Comparison of ENCODE assay signal across 11 cellular contexts in the genomic region with DNA sequence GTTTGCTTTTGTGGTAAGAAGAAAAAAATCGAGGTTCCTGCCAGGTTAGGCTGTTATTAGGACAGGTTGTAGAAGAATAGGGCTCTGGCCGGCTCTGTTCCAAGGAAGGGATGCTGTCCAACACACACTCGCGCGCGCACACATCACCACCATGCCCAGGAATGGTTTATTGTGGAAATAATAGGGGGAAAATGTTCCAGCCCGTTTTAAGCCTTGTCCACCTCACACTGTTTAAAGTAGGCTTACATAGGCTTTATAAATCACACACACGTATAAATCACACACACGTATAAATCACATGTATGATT. TPM values are rescaled to one million over a fixed set of nuclear protein-coding genes. Genes with fewer than 3 reads are reported as not detected.
DNase-seq lines count a peak whose midpoint lies in the region; ATAC-seq, FAIRE-seq and TF ChIP-seq lines count a peak whose summit lies in the region.
"Had no signal": no experiment of that assay in that cellular context is flagged by ENCODE, and none has a peak within 500 bp of the region (broad histone marks: within the 10 kb centered on the region; RNA-seq: fewer than 3 reads in every experiment).

No MANE protein-coding gene starts in this region.

- H3K4me2 ChIP-seq in H9 (ENCODE audit: insufficient read depth, insufficient read length, low read length) (peak overlapping the region; percentile 87), smooth muscle cell (peak overlapping the region; percentile 86)

- no peaks in the 10 kb centered on the region for H3K36me3 ChIP-seq in iPS-20b (ENCODE audit: insufficient read depth, low read depth, low read length)
- H3K36me3 ChIP-seq in smooth muscle cell (ENCODE audit: low read depth): no peaks in the 10 kb centered on the region
- no peaks in the 10 kb centered on the region for H3K36me3 ChIP-seq in pancreas

- no peak overlapping the region for H2AK5ac ChIP-seq in H9 (ENCODE audit: insufficient read length, low read length)

- H2BK120ac ChIP-seq in H9 (ENCODE audit: low read depth, low read length, poor library complexity, severe bottlenecking): no peak overlapping the region

- H3F3A ChIP-seq in smooth muscle cell (ENCODE audit: low read depth): no peaks in the 10 kb centered on the region

- H3K27me3 ChIP-seq in H9 (ENCODE audit: insufficient read depth, low read length) (peaks cover 30% of the 10 kb centered on the region; the same call in 1 of the 2 replicates), iPS-20b (ENCODE audit: insufficient read depth, low read length) (peaks cover 89% of the 10 kb centered on the region), smooth muscle cell (ENCODE audit: low read depth) (peaks cover 51% of the 10 kb centered on the region), pancreas (peaks cover 0 to 18% (median 6%) of the 10 kb centered on the region in 4 donors)

- H2BK12ac ChIP-seq in H9 (ENCODE audit: insufficient read length, low read depth, low read length): no peak overlapping the region

- H3K4ac ChIP-seq in H9 (ENCODE audit: low read depth, low read length): no peak overlapping the region

- H4K8ac ChIP-seq in H9 (replicated peaks; ENCODE audit: insufficient read length, low read depth, low read length): no peak overlapping the region

- H3K9me3 ChIP-seq in H9 (ENCODE audit: control insufficient read depth, low read depth, low read length): no peaks in the 10 kb centered on the region
- H3K9me3 ChIP-seq in iPS-20b (ENCODE audit: insufficient read depth, low read depth, low read length): no peaks in the 10 kb centered on the region
- no peaks in the 10 kb centered on the region for H3K9me3 ChIP-seq in smooth muscle cell (replicated peaks; ENCODE audit: low read depth)
- H3K9me3 ChIP-seq in pancreas: no peaks in the 10 kb centered on the region

- no peak overlapping the region for H3K18ac ChIP-seq in H9 (ENCODE audit: insufficient read length, low read depth, low read length)

- POLR2A ChIA-PET in activated CD8-positive, alpha-beta T cell treated with anti-CD3 and anti-CD28 coated beads for 36 hours (lab: Charles Lee): no interaction called here

- H3K9ac ChIP-seq in H9 (ENCODE audit: extremely low read depth, insufficient read length, low read length) (no peak overlapping the region), iPS-20b (ENCODE audit: low read depth, low read length) (no peak overlapping the region), smooth muscle cell (ENCODE audit: low read depth) (no peak overlapping the region)

- TF ChIP-seq CTCF in H9 (conservative IDR thresholded peaks at IDR 0.05): no peak
- TF ChIP-seq CTCF in activated CD8-positive, alpha-beta T cell treated with anti-CD3 and anti-CD28 coated beads for 36 hours (IDR thresholded peaks at IDR 0.05): no peak
- TF ChIP-seq CTCF in smooth muscle cell (IDR thresholded peaks at IDR 0.05; ENCODE audit: borderline replicate concordance, insufficient read depth, poor library complexity, severe bottlenecking): no peak
- TF ChIP-seq CTCF in pancreas (IDR thresholded peaks at IDR 0.05): no peak

- peaks cover 21% of the 10 kb centered on the region for H3K23me2 ChIP-seq in H9 (ENCODE audit: insufficient read length, low read depth, low read length, poor library complexity, severe bottlenecking)

- H3K27ac Mint-ChIP-seq in H9: peak overlapping the region in 1 of 3 experiments; percentile 9; a peak in 1 of 7 replicates
- H3K27ac Mint-ChIP-seq in activated CD8-positive, alpha-beta T cell treated with anti-CD3 and anti-CD28 coated beads for 36 hours: no peak overlapping the region

- DNase-seq in H9 (no peak), smooth muscle cell (lab: John Stamatoyannopoulos, UW; ENCODE audit: unreplicated experiment) (no peak), DMS79 treated with DMSO at 0.1 percent for 48 hours (lab: John Stamatoyannopoulos, UW) (no peak), NCI-H524 (lab: John Stamatoyannopoulos, UW) (no peak), pancreas (no peak)
- no peak for DNase-seq in activated CD8-positive, alpha-beta T cell treated with anti-CD3 and anti-CD28 coated beads for 36 hours
- DNase-seq: activated gamma-delta T cell treated with Interleukin-2 at 50 U/mL for 16 hours had no signal

- H3K27ac ChIP-seq in H9 (ENCODE audit: insufficient read length, low read depth, low read length) (no peak overlapping the region), iPS-20b (ENCODE audit: low read length) (no peak overlapping the region), smooth muscle cell (ENCODE audit: low read depth) (no peak overlapping the region), pancreas (no peak overlapping the region)

- CTCF ChIA-PET in activated CD8-positive, alpha-beta T cell treated with anti-CD3 and anti-CD28 coated beads for 36 hours (lab: Charles Lee): no interaction called here

- H3K4me3 ChIP-seq in iPS-20b (ENCODE audit: low read length): peak overlapping the region; percentile 74
- peak overlapping the region; percentile 61 for H3K4me3 ChIP-seq in smooth muscle cell
- H3K4me3 ChIP-seq in pancreas: no peak overlapping the region
- H3K4me3 ChIP-seq: K562 had no signal

- H3K27me3 Mint-ChIP-seq in H9 (ENCODE audit: low read depth): peaks cover 33% of the 10 kb centered on the region
- peaks cover 52% of the 10 kb centered on the region for H3K27me3 Mint-ChIP-seq in activated CD8-positive, alpha-beta T cell treated with anti-CD3 and anti-CD28 coated beads for 36 hours

- no peak overlapping the region for H3K14ac ChIP-seq in H9 (ENCODE audit: insufficient read depth, low read length)

- ATAC-seq in activated CD8-positive, alpha-beta T cell treated with anti-CD3 and anti-CD28 coated beads for 36 hours: no peak
- ATAC-seq in pancreas: no peak

- WGBS in H9 (ENCODE audit: extremely low coverage, insufficient read length, low lambda C conversion rate): no CpG with 5 or more reads among the region's 9 CpGs
- 77% methylated on average over 9 of the region's 9 CpGs for WGBS in smooth muscle cell (ENCODE audit: low lambda C conversion rate)
- 33 to 36% methylated on average over 9 of the region's 9 CpGs for WGBS in pancreas, 2 donors

- no peak overlapping the region for H2AFZ ChIP-seq in H9 (ENCODE audit: low read length)
- H2AFZ ChIP-seq in smooth muscle cell (ENCODE audit: low read depth): no peak overlapping the region

- no peak overlapping the region for H3K56ac ChIP-seq in H9 (ENCODE audit: insufficient read length, low read depth, low read length)

- no peaks in the 10 kb centered on the region for H3K79me1 ChIP-seq in H9 (ENCODE audit: insufficient read depth, low read depth, low read length, poor library complexity, severe bottlenecking)

- intact Hi-C loops in activated CD8-positive, alpha-beta T cell treated with anti-CD3 and anti-CD28 coated beads for 36 hours (cut with micrococcal nuclease): no loop called here
- intact Hi-C loops in pancreas (cut with DNase I): no loop called here

- H3K4me3 Mint-ChIP-seq in H9: peak overlapping the region; percentile 61 to 82
- peak overlapping the region; percentile 2 for H3K4me3 Mint-ChIP-seq in activated CD8-positive, alpha-beta T cell treated with anti-CD3 and anti-CD28 coated beads for 36 hours

- peaks cover 15 to 18% of the 10 kb centered on the region in 2 experiments for H3K4me1 Mint-ChIP-seq in H9
- peaks cover 13% of the 10 kb centered on the region for H3K4me1 Mint-ChIP-seq in activated CD8-positive, alpha-beta T cell treated with anti-CD3 and anti-CD28 coated beads for 36 hours (ENCODE audit: low read depth)

- H4K20me1 ChIP-seq in H9 (ENCODE audit: control insufficient read depth, insufficient read depth, insufficient read length): no peaks in the 10 kb centered on the region
- no peaks in the 10 kb centered on the region for H4K20me1 ChIP-seq in smooth muscle cell (ENCODE audit: low read depth)

- H3K9me3 Mint-ChIP-seq in H9: no peaks in the 10 kb centered on the region; a peak in 1 of 5 replicates
- no peaks in the 10 kb centered on the region for H3K9me3 Mint-ChIP-seq in activated CD8-positive, alpha-beta T cell treated with anti-CD3 and anti-CD28 coated beads for 36 hours

- no peak overlapping the region for H3K23ac ChIP-seq in H9 (ENCODE audit: insufficient read length, low read depth, low read length)

- H2BK20ac ChIP-seq in H9 (ENCODE audit: low read depth, low read length, poor library complexity, severe bottlenecking): no peak overlapping the region

- no peak overlapping the region for H2BK5ac ChIP-seq in H9 (ENCODE audit: insufficient read length, low read length)

- no peak overlapping the region for H2BK15ac ChIP-seq in H9 (ENCODE audit: low read depth, low read length)

- no peak overlapping the region for H3T11ph ChIP-seq in H9 (ENCODE audit: low read length)

- no peaks in the 10 kb centered on the region for H3K36me3 Mint-ChIP-seq in H9 (ENCODE audit: insufficient read depth in 1 of 3, low read depth in 3 of 3)
- H3K36me3 Mint-ChIP-seq in activated CD8-positive, alpha-beta T cell treated with anti-CD3 and anti-CD28 coated beads for 36 hours (ENCODE audit: low read depth): no peaks in the 10 kb centered on the region

- H3K79me2 ChIP-seq in H9 (ENCODE audit: insufficient read depth, low read length) (no peaks in the 10 kb centered on the region), smooth muscle cell (ENCODE audit: low read depth) (no peaks in the 10 kb centered on the region)

- H3K4me1 ChIP-seq in H9 (ENCODE audit: insufficient read depth, low read length) (no peaks in the 10 kb centered on the region), iPS-20b (ENCODE audit: insufficient read depth, low read length) (peaks cover 4% of the 10 kb centered on the region; the same call in 1 of the 2 replicates), smooth muscle cell (ENCODE audit: low read depth) (peaks cover 9% of the 10 kb centered on the region), pancreas (peaks cover 0 to 12% (median 5%) of the 10 kb centered on the region in 3 donors)

- no peak for FAIRE-seq in pancreas (lab: Jason Lieb, UNC)
- FAIRE-seq: K562 had no signal

- H4K5ac ChIP-seq in H9 (ENCODE audit: insufficient read length, low read depth, low read length): no peak overlapping the region

- no peak overlapping the region for H4K91ac ChIP-seq in H9 (ENCODE audit: insufficient read length, low read depth, low read length)

RNA-seq across cellular contexts. Expression of a gene that starts 1.2 kb away (rescaled TPM):
- total RNA-seq in H9 (2021) (0.04 and 0.09 TPM in 2 replicates), smooth muscle cell (1.1 and 1.6 TPM in 2 replicates), pancreas (under 1 TPM; 0.06 to 0.61 (median 0.29) TPM)
- total RNA-seq in activated CD8-positive, alpha-beta T cell treated with anti-CD3 and anti-CD28 coated beads for 36 hours: under 1 TPM; 0.25 to 0.45 TPM
- polyA plus RNA-seq in smooth muscle cell (0.33 and 1.1 TPM in 2 replicates), pancreas (under 1 TPM; 0.05 to 0.23 TPM)
- total RNA-seq: NCI-H460; T-helper 2 cell treated with Interferon-gamma antibody and Interleukin-4, amounts not matched to agents 100 ng/mL and 5 ng/mL, for 36 hours had no signal
- polyA plus RNA-seq: K562 had no signal

Comparison
In these comparisons a context has a peak if more than half of its experiments do, and no peak if none do; other contexts are left out.
1. H3K4me3 ChIP-seq: peak in iPS-20b (single experiment) and smooth muscle cell (single experiment); none in pancreas (0 of 4).